ENCODE assay signal across 8 cellular contexts in genomic region chr1:108692724-108693655, GRCh38. TPM values are rescaled to one million over a fixed set of nuclear protein-coding genes. Genes with fewer than 3 reads are reported as not detected.
A peak's percentile ranks its signal among the peaks of the same experiment; 100 is the strongest.
DNase-seq lines count a peak whose midpoint lies in the region; ATAC-seq and TF ChIP-seq lines count a peak whose summit lies in the region.

No MANE protein-coding gene starts in this region.

- no peak for TF ChIP-seq CTCF in activated B cell treated with CpG ODN at 0.5 μM for 24 hours (IDR thresholded peaks at IDR 0.05)

- peaks cover 53% of the 10 kb centered on the region for H3K36me3 Mint-ChIP-seq in activated B cell treated with CpG ODN at 0.5 μM for 24 hours (ENCODE audit: low read depth)
- peaks cover 54% of the 10 kb centered on the region for H3K36me3 Mint-ChIP-seq in central memory CD8-positive, alpha-beta T cell (ENCODE audit: insufficient read depth)

- ATAC-seq in HG02970 (IDR thresholded peaks at IDR 0.05; ENCODE audit: low FRiP score, unreplicated experiment), result peak; percentile 31
- ATAC-seq in activated B cell treated with CpG ODN at 0.5 μM for 24 hours (ENCODE audit: low read depth), result peak; percentile 43
- peak; percentile 90 for ATAC-seq in central memory CD8-positive, alpha-beta T cell (replicated peaks; ENCODE audit: extremely low read depth, poor library complexity, severe bottlenecking)

- intact Hi-C loops in activated B cell treated with CpG ODN at 0.5 μM for 24 hours (cut with micrococcal nuclease), result loop anchor here (1.0 to 5.0 kb wide), 12 partner anchors 32 to 734 kb away; partner anchors contain the start of genes CLCC1, EEIG2, ELAPOR1 and HENMT1

- H3K27ac Mint-ChIP-seq in activated B cell treated with CpG ODN at 0.5 μM for 24 hours, result peak overlapping the region; percentile 98
- H3K27ac Mint-ChIP-seq in central memory CD8-positive, alpha-beta T cell (ENCODE audit: low read depth), result peak overlapping the region; percentile 97

- H3K4me3 Mint-ChIP-seq in activated B cell treated with CpG ODN at 0.5 μM for 24 hours, result peak overlapping the region; percentile 99
- peak overlapping the region; percentile 85 for H3K4me3 Mint-ChIP-seq in central memory CD8-positive, alpha-beta T cell

- no peaks in the 10 kb centered on the region for H3K27me3 Mint-ChIP-seq in activated B cell treated with CpG ODN at 0.5 μM for 24 hours
- H3K27me3 Mint-ChIP-seq in central memory CD8-positive, alpha-beta T cell, result no peaks in the 10 kb centered on the region

- CTCF ChIA-PET in activated B cell treated with CpG ODN at 0.5 μM for 24 hours (lab: Charles Lee), result interaction anchor here (0.6 to 1.7 kb wide), 10 partner anchors 27 to 407 kb away, joined by 3 to 6 read pairs (median 4); partner anchors contain the start of gene HENMT1

- H3K4me1 Mint-ChIP-seq in activated B cell treated with CpG ODN at 0.5 μM for 24 hours, result peaks cover 46% of the 10 kb centered on the region
- H3K4me1 Mint-ChIP-seq in central memory CD8-positive, alpha-beta T cell, result peaks cover 48% of the 10 kb centered on the region

- peak; percentile 47 for DNase-seq in SKM-1 treated with dmso at 0.1 percent for 144 hours (lab: John Stamatoyannopoulos, UW; ENCODE audit: unreplicated experiment)
- DNase-seq in SKM-1 (lab: John Stamatoyannopoulos, UW; ENCODE audit: unreplicated experiment), result no peak
- DNase-seq in NCI-H2107 (lab: John Stamatoyannopoulos, UW), result peak; percentile 40
- peak; percentile 27 for DNase-seq in activated B cell treated with CpG ODN at 0.5 μM for 24 hours
- DNase-seq in central memory CD8-positive, alpha-beta T cell (ENCODE audit: low spot score in 2 of 2), result peak; percentile 75 to 88
- peak; percentile 91 for DNase-seq in left kidney (ENCODE audit: low read depth, low spot score)
- peak; percentile 53 to 70 for DNase-seq in stimulated activated CD4-positive, alpha-beta T cell treated with anti-CD3 and anti-CD28 coated beads, Interleukin-4, amount 100 ng/mL, for 4 hours

- POLR2A ChIA-PET in activated B cell treated with CpG ODN at 0.5 μM for 24 hours (lab: Charles Lee), result interaction anchor here (0.6 to 2.7 kb wide), 36 partner anchors 9 to 1342 kb away, joined by 3 to 110 read pairs (median 5); partner anchors contain the start of genes ATXN7L2, CLCC1, EEIG2 and GPSM2

- no peaks in the 10 kb centered on the region for H3K9me3 Mint-ChIP-seq in activated B cell treated with CpG ODN at 0.5 μM for 24 hours
- H3K9me3 Mint-ChIP-seq in central memory CD8-positive, alpha-beta T cell, result no peaks in the 10 kb centered on the region

RNA-seq across cellular contexts. Expression of gene PRPF38B, which starts 0.9 kb away (rescaled TPM):
- 77.3 and 88.1 TPM in 2 replicates for total RNA-seq in activated B cell treated with CpG ODN at 0.5 μM for 24 hours

RNA-seq across cellular contexts. Expression of gene FNDC7, which starts 19.7 kb away (rescaled TPM):
- not detected in 2 replicates for total RNA-seq in activated B cell treated with CpG ODN at 0.5 μM for 24 hours

RNA-seq across cellular contexts. Expression of gene HENMT1, which starts 32.1 kb away (rescaled TPM):
- 6.1 and 6.4 TPM in 2 replicates for total RNA-seq in activated B cell treated with CpG ODN at 0.5 μM for 24 hours

RNA-seq across cellular contexts. Expression of gene STXBP3, which starts 53.5 kb away (rescaled TPM):
- 46.4 and 50.2 TPM in 2 replicates for total RNA-seq in activated B cell treated with CpG ODN at 0.5 μM for 24 hours

Comparison
In these comparisons a context has a peak if more than half of its experiments do, and no peak if none do; other contexts are left out.
1. ATAC-seq: peak in every context shown above with its lines; median percentile 90 in central memory CD8-positive, alpha-beta T cell; 43 in activated B cell treated with CpG ODN at 0.5 μM for 24 hours; 31 in HG02970.